18 cellular contexts compared by ENCODE assay signal in the genomic region with DNA sequence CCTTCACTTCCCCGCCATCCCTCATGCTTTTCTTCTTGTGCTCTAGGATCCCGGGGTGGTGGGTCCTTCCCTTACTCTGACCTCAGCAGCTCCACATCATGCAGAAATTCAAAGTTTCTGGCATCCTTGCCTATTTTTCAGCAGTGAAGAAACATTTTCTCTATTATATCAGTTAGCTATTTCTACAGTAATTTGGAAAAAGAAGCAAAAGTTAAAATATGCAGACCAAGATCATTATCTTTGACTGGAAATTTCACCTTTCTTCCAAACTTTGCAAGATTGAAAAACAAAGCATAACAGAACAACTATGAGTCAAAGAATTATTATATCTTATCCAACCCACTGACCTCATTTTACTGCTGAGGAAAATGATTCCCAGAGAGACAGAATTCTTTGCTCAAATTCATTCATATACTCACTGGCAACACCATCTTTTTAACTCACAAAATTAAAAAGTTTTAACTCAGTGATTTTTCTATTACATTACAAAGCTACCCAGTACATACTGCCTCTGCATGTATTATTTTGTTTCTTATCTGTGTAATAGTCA.
"Had no signal": no experiment of that assay in that cellular context is flagged by ENCODE, and none has a peak within 500 bp of the region (broad histone marks: within the 10 kb centered on the region; RNA-seq: fewer than 3 reads in every experiment).

No MANE protein-coding gene starts in this region.

- H2AFZ ChIP-seq: hepatocyte had no signal

- H3K4me3 ChIP-seq: colonic mucosa, esophagus muscularis mucosa, hepatocyte, lower lobe of right lung, pancreas, sigmoid colon, spleen had no signal

- H3K4me2 ChIP-seq: hepatocyte had no signal

- H3K27me3 Mint-ChIP-seq: brain had no signal

- H3K9me3 Mint-ChIP-seq: activated CD4-positive, alpha-beta T cell treated with anti-CD3 and anti-CD28 coated beads, Interleukin-2, amount 10 ng/mL, durations not matched to agents 7 days and 5 days; activated naive CD4-positive, alpha-beta T cell treated with anti-CD3 and anti-CD28 coated beads for 36 hours; activated T-cell treated with anti-CD3 and anti-CD28 coated beads, Interleukin-2, amount 50 U/mL, for 4 hours; central memory CD8-positive, alpha-beta T cell; naive thymus-derived CD8-positive, alpha-beta T cell; stimulated activated naive B cell treated with anti-CD40 and anti-IgM and Interleukin-4, amounts not matched to agents 10 μg/mL and 1 μg/mL and 100 μg/mL, for 72 hours had no signal

- H3K4me1 Mint-ChIP-seq: brain; central memory CD8-positive, alpha-beta T cell; naive thymus-derived CD8-positive, alpha-beta T cell; stimulated activated naive B cell treated with anti-CD40 and anti-IgM and Interleukin-4, amounts not matched to agents 10 μg/mL and 1 μg/mL and 100 μg/mL, for 72 hours had no signal

- H3K27ac ChIP-seq: colonic mucosa, hepatocyte, lower lobe of right lung, pancreas, sigmoid colon, spleen had no signal

- H3K36me3 Mint-ChIP-seq: naive thymus-derived CD8-positive, alpha-beta T cell; stimulated activated naive B cell treated with anti-CD40 and anti-IgM and Interleukin-4, amounts not matched to agents 10 μg/mL and 1 μg/mL and 100 μg/mL, for 72 hours had no signal

- DNase-seq: activated CD4-positive, alpha-beta T cell treated with anti-CD3 and anti-CD28 coated beads, Interleukin-2, amount 10 ng/mL, durations not matched to agents 7 days and 5 days; activated CD8-positive, alpha-beta T cell treated with anti-CD3 and anti-CD28 coated beads, Interleukin-2, amount 10 ng/mL, durations not matched to agents 7 days and 5 days; activated naive CD4-positive, alpha-beta T cell treated with anti-CD3 and anti-CD28 coated beads for 36 hours; activated T-cell treated with anti-CD3 and anti-CD28 coated beads, Interleukin-2, amount 50 U/mL, for 4 hours; colonic mucosa; foreskin fibroblast; left cardiac atrium; lower lobe of right lung; naive thymus-derived CD8-positive, alpha-beta T cell; pancreas; sigmoid colon; spleen; stimulated activated naive B cell treated with anti-CD40 and anti-IgM and Interleukin-4, amounts not matched to agents 10 μg/mL and 1 μg/mL and 100 μg/mL, for 72 hours; T1000 had no signal

- H3K9me3 ChIP-seq: colonic mucosa, esophagus muscularis mucosa, lower lobe of right lung, pancreas, sigmoid colon, spleen had no signal

- H3K36me3 ChIP-seq: colonic mucosa, lower lobe of right lung, pancreas, sigmoid colon, spleen had no signal

- H3K4me1 ChIP-seq: colonic mucosa, pancreas, sigmoid colon, spleen had no signal

- H3K4me3 Mint-ChIP-seq: activated CD4-positive, alpha-beta T cell treated with anti-CD3 and anti-CD28 coated beads, Interleukin-2, amount 10 ng/mL, durations not matched to agents 7 days and 5 days; activated CD8-positive, alpha-beta T cell treated with anti-CD3 and anti-CD28 coated beads, Interleukin-2, amount 10 ng/mL, durations not matched to agents 7 days and 5 days; activated naive CD4-positive, alpha-beta T cell treated with anti-CD3 and anti-CD28 coated beads for 36 hours; activated T-cell treated with anti-CD3 and anti-CD28 coated beads, Interleukin-2, amount 50 U/mL, for 4 hours; brain; central memory CD8-positive, alpha-beta T cell; naive thymus-derived CD8-positive, alpha-beta T cell; stimulated activated naive B cell treated with anti-CD40 and anti-IgM and Interleukin-4, amounts not matched to agents 10 μg/mL and 1 μg/mL and 100 μg/mL, for 72 hours had no signal

- ATAC-seq: lower lobe of right lung; naive thymus-derived CD8-positive, alpha-beta T cell had no signal

- H3K27me3 ChIP-seq: colonic mucosa, esophagus muscularis mucosa, hepatocyte, pancreas, sigmoid colon had no signal

- H3K27ac Mint-ChIP-seq: activated CD4-positive, alpha-beta T cell treated with anti-CD3 and anti-CD28 coated beads, Interleukin-2, amount 10 ng/mL, durations not matched to agents 7 days and 5 days; activated CD8-positive, alpha-beta T cell treated with anti-CD3 and anti-CD28 coated beads, Interleukin-2, amount 10 ng/mL, durations not matched to agents 7 days and 5 days; activated naive CD4-positive, alpha-beta T cell treated with anti-CD3 and anti-CD28 coated beads for 36 hours; naive thymus-derived CD8-positive, alpha-beta T cell; stimulated activated naive B cell treated with anti-CD40 and anti-IgM and Interleukin-4, amounts not matched to agents 10 μg/mL and 1 μg/mL and 100 μg/mL, for 72 hours had no signal
